8 cellular contexts compared by ENCODE assay signal in genomic region chr2:70085711-70086277, GRCh38. TPM values are rescaled to one million over a fixed set of nuclear protein-coding genes. Genes with fewer than 3 reads are reported as not detected.
DNase-seq lines count a peak whose midpoint lies in the region; ATAC-seq and TF ChIP-seq lines count a peak whose summit lies in the region.

No MANE protein-coding gene starts in this region.

- H3K36me3 ChIP-seq in BLaER1 treated with 17β-estradiol and CSF1 and Interleukin-3, amounts not matched to agents 10 nM and 100 nM: peaks cover 29 to 55% (median 42%) of the 10 kb centered on the region in 11 experiments; a peak in 21 of 22 replicates
- H3K36me3 ChIP-seq in brain microvascular endothelial cell (replicated peaks) (peaks cover 9% of the 10 kb centered on the region), mesodermal cell (ENCODE audit: control insufficient read depth, insufficient read depth, low read length) (peaks cover 50% of the 10 kb centered on the region), aorta (ENCODE audit: control insufficient read depth in 1 of 2, insufficient read depth in 2 of 2, low read length in 1 of 2) (no peaks in the 10 kb centered on the region)

- TF ChIP-seq CTCF in brain microvascular endothelial cell (IDR thresholded peaks at IDR 0.05; ENCODE audit: low read depth, low read length, missing control alignments): no peak

- peak overlapping the region; percentile 55 to 98 (median 92) for H3K4me3 ChIP-seq in BLaER1 treated with 17β-estradiol and CSF1 and Interleukin-3, amounts not matched to agents 10 nM and 100 nM
- H3K4me3 ChIP-seq in Jurkat, Clone E6-1 (ENCODE audit: low read length): peak overlapping the region; percentile 98
- H3K4me3 ChIP-seq in brain microvascular endothelial cell (ENCODE audit: low read depth, low read length) (peak overlapping the region; percentile 59), mesodermal cell (ENCODE audit: extremely low read depth, insufficient read depth, low read length, poor library complexity, severe bottlenecking) (peak overlapping the region; percentile 96), aorta (ENCODE audit: low read length in 2 of 2) (peak overlapping the region; percentile 67 to 74)

- no peaks in the 10 kb centered on the region for H3K27me3 ChIP-seq in BLaER1 treated with 17β-estradiol and CSF1 and Interleukin-3, amounts not matched to agents 10 nM and 100 nM
- H3K27me3 ChIP-seq in brain microvascular endothelial cell (replicated peaks) (no peaks in the 10 kb centered on the region), aorta (ENCODE audit: control insufficient read depth in 1 of 2, insufficient read depth in 2 of 2, low read length in 1 of 2) (no peaks in the 10 kb centered on the region)

- peak overlapping the region; percentile 97 to 100 (median 99) for H3K9ac ChIP-seq in BLaER1 treated with 17β-estradiol and CSF1 and Interleukin-3, amounts not matched to agents 10 nM and 100 nM

- intact Hi-C loops in aorta (cut with DNase I): loop anchor here (1.0 to 10.0 kb wide), 5 partner anchors 53 to 171 kb away; partner anchors contain the start of gene MXD1 (in 2 of the 2)

- ATAC-seq in aorta (ENCODE audit: low FRiP score) (no peak), HG02870 (IDR thresholded peaks at IDR 0.05; ENCODE audit: unreplicated experiment) (no peak), HG02571 (IDR thresholded peaks at IDR 0.05; ENCODE audit: unreplicated experiment) (no peak)

- DNase-seq in Jurkat, Clone E6-1 (ENCODE audit: low read depth, low spot score): no peak
- DNase-seq in brain microvascular endothelial cell (no peak), aorta (no peak)
- no peak for DNase-seq in activated effector memory CD4-positive, alpha-beta T cell treated with anti-CD3 and anti-CD28 coated beads, Interleukin-2, amount 50 U/mL, for 16 hours

- peaks cover 0 to 7% (median 0%) of the 10 kb centered on the region in 11 experiments; a peak in 3 of 22 replicates for H4K20me1 ChIP-seq in BLaER1 treated with 17β-estradiol and CSF1 and Interleukin-3, amounts not matched to agents 10 nM and 100 nM

- in situ Hi-C loops in brain microvascular endothelial cell (cut with HindIII; ENCODE audit: low pct_ligation_motif_present, low sequenced_read_pairs): loop anchor here (25.0 kb wide), 1 partner anchor 148 kb away; no protein-coding TSS in a partner anchor

- peak overlapping the region; percentile 99 to 100 (median 100) for H3K27ac ChIP-seq in BLaER1 treated with 17β-estradiol and CSF1 and Interleukin-3, amounts not matched to agents 10 nM and 100 nM
- H3K27ac ChIP-seq in brain microvascular endothelial cell (peak overlapping the region; percentile 98), mesodermal cell (ENCODE audit: low read depth, low read length, severe bottlenecking) (peak overlapping the region; percentile 100), aorta (ENCODE audit: low read depth in 1 of 2, low read length in 2 of 2) (peak overlapping the region; percentile 89 to 100)

- peak overlapping the region; percentile 90 to 99 (median 93) for H3K4me2 ChIP-seq in BLaER1 treated with 17β-estradiol and CSF1 and Interleukin-3, amounts not matched to agents 10 nM and 100 nM

- H3K4me1 ChIP-seq in BLaER1 treated with 17β-estradiol and CSF1 and Interleukin-3, amounts not matched to agents 10 nM and 100 nM: peaks cover 43 to 68% (median 50%) of the 10 kb centered on the region in 10 experiments
- H3K4me1 ChIP-seq in mesodermal cell (ENCODE audit: control insufficient read depth, insufficient read depth, low read length, poor library complexity, severe bottlenecking) (peaks cover 18% of the 10 kb centered on the region), aorta (ENCODE audit: control insufficient read depth in 1 of 2, insufficient read depth in 2 of 2, low read length in 2 of 2) (peaks cover 0 to 2% of the 10 kb centered on the region in 2 donors)

- peaks cover 0 to 3% (median 0%) of the 10 kb centered on the region in 11 experiments; a peak in 2 of 22 replicates for H3K9me3 ChIP-seq in BLaER1 treated with 17β-estradiol and CSF1 and Interleukin-3, amounts not matched to agents 10 nM and 100 nM (replicated peaks in 1 of 11)
- H3K9me3 ChIP-seq in mesodermal cell (ENCODE audit: control insufficient read depth, low read length) (no peaks in the 10 kb centered on the region), aorta (ENCODE audit: control insufficient read depth, low read length) (no peaks in the 10 kb centered on the region)

- 27 to 37% methylated on average over 17 to 21 of the region's 22 CpGs for WGBS in mesodermal cell (ENCODE audit: insufficient coverage in 2 of 2), 2 experiments
- 7 to 12% methylated on average over 22 of the region's 22 CpGs for WGBS in aorta, 2 donors

RNA-seq across cellular contexts. Expression of gene PCBP1, which starts 1.5 kb away (rescaled TPM):
- 284 TPM for polyA plus RNA-seq in Jurkat, Clone E6-1 (2012; ENCODE audit: insufficient read depth, insufficient read length)
- polyA plus RNA-seq in mesodermal cell (2013, experiment 1 of 2): 305 TPM
- polyA plus RNA-seq in mesodermal cell (2013, experiment 2 of 2): 286 TPM
- 100 to 1,000 TPM; 263 to 288 TPM for total RNA-seq in aorta
- 100 to 1,000 TPM; 249 to 259 TPM for polyA plus RNA-seq in aorta
